ENCODE assay signal across 8 cellular contexts in genomic region chr14:105974902-105975301, GRCh38.
DNase-seq lines count a peak whose midpoint lies in the region; ATAC-seq, FAIRE-seq and TF ChIP-seq lines count a peak whose summit lies in the region.

No MANE protein-coding gene starts in this region.

- H3K27me3 ChIP-seq in prostate gland (replicated peaks; ENCODE audit: insufficient read depth) = no peaks in the 10 kb centered on the region

- FAIRE-seq in D721Med (lab: Jason Lieb, UNC) = no peak

- H3K36me3 ChIP-seq in prostate gland = no peaks in the 10 kb centered on the region

- 33% methylated on average over 6 of the region's 6 CpGs for WGBS in prostate gland

- DNase-seq in D721Med (ENCODE audit: insufficient read length, low spot score) = no peak
- DNase-seq in NB4 (ENCODE audit: low read depth) = peak; percentile 82
- DNase-seq in activated CD8-positive, alpha-beta memory T cell treated with anti-CD3 and anti-CD28 coated beads for 1 hour (ENCODE audit: extremely low read depth in 1 of 2, low read depth in 1 of 2) = peak; percentile 48 to 59
- no peak for DNase-seq in prostate gland (ENCODE audit: low spot score)
- DNase-seq in omental fat pad (ENCODE audit: low spot score) = no peak
- DNase-seq in AML-193 (lab: John Stamatoyannopoulos, UW) = no peak
- no peak for DNase-seq in Right ventricle myocardium inferior (ENCODE audit: missing footprints)

- no peaks in the 10 kb centered on the region for H3K4me1 ChIP-seq in prostate gland (replicated peaks)

- no peaks in the 10 kb centered on the region for H3K9me3 ChIP-seq in prostate gland

- H3K4me3 ChIP-seq in NB4 (ENCODE audit: low read depth, low read length) = no peak overlapping the region
- H3K4me3 ChIP-seq in prostate gland = no peak overlapping the region

- ATAC-seq in omental fat pad (ENCODE audit: low FRiP score) = no peak
- ATAC-seq in HG03469 (IDR thresholded peaks at IDR 0.05; ENCODE audit: unreplicated experiment) = no peak
- no peak for ATAC-seq in Right ventricle myocardium inferior

- TF ChIP-seq POLR2A in NB4 (IDR thresholded peaks at IDR 0.05; ENCODE audit: extremely low read depth, insufficient read length) (no peak), prostate gland (IDR thresholded peaks at IDR 0.05) (no peak)

- H3K27ac ChIP-seq in prostate gland = no peak overlapping the region

- peak; percentile 33 for TF ChIP-seq CTCF in D721Med (IDR thresholded peaks at IDR 0.05; ENCODE audit: insufficient read depth, missing control alignments)
- peak; percentile 78 for TF ChIP-seq CTCF in NB4 (IDR thresholded peaks at IDR 0.05; ENCODE audit: low read depth, low read length)
- peak in 3 of 4 experiments; percentile 31 to 52 (median 37) for TF ChIP-seq CTCF in prostate gland (IDR thresholded peaks at IDR 0.05)
- TF ChIP-seq CTCF in omental fat pad (IDR thresholded peaks at IDR 0.05) = no peak

- intact Hi-C loops in prostate gland (cut with DNase I) = no loop called here
- intact Hi-C loops in Right ventricle myocardium inferior (cut with DNase I) = no loop called here

Comparison
In these comparisons a context has a peak if more than half of its experiments do, and no peak if none do; other contexts are left out.
1. DNase-seq: peak in NB4 (single experiment) and activated CD8-positive, alpha-beta memory T cell treated with anti-CD3 and anti-CD28 coated beads for 1 hour (2 of 2); none in D721Med (single experiment), prostate gland (single experiment), omental fat pad (single experiment), AML-193 (0 of 2) and Right ventricle myocardium inferior (single experiment).
2. CTCF ChIP-seq: peak in D721Med (single experiment), NB4 (single experiment) and prostate gland (3 of 4); none in omental fat pad (0 of 3).